8 cellular contexts compared by ENCODE assay signal in genomic region chr1:109396971-109397370, GRCh38. TPM values are rescaled to one million over a fixed set of nuclear protein-coding genes. Genes with fewer than 3 reads are reported as not detected.
A peak's percentile ranks its signal among the peaks of the same experiment; 100 is the strongest.
DNase-seq lines count a peak whose midpoint lies in the region; ATAC-seq and TF ChIP-seq lines count a peak whose summit lies in the region.

No MANE protein-coding gene starts in this region.

- no peaks in the 10 kb centered on the region for H3K9me2 ChIP-seq in PC-9 (ENCODE audit: insufficient read depth)

- WGBS in esophagus muscularis mucosa = 4% methylated on average over 14 of the region's 14 CpGs
- 11% methylated on average over 14 of the region's 14 CpGs for WGBS in prostate gland

- peak overlapping the region; percentile 21; the same call in 1 of the 2 replicates for H2AFZ ChIP-seq in PC-9

- no TSS peak for BruUV-seq in PC-9 (replicated peaks; lab: Mats Ljungman, UMichigan)

- H3K36me3 ChIP-seq in PC-9 (ENCODE audit: low read depth) (peaks cover 6% of the 10 kb centered on the region), esophagus muscularis mucosa (peaks cover 0 to 14% (median 12%) of the 10 kb centered on the region in 4 donors), prostate gland (no peaks in the 10 kb centered on the region)

- H3K4me3 ChIP-seq in PC-9 = peak overlapping the region; percentile 69; the same call in 1 of the 2 replicates
- peak overlapping the region; percentile 67 to 92 (median 78) for H3K4me3 ChIP-seq in esophagus muscularis mucosa
- H3K4me3 ChIP-seq in prostate gland = peak overlapping the region; percentile 61 to 79

- CTCF ChIA-PET in PC-9 (lab: Charles Lee) = interaction anchor here (1.7 kb wide), 1 partner anchor 196 kb away, joined by 4 read pairs; no protein-coding TSS in a partner anchor

- H3K27me3 ChIP-seq in PC-9 (ENCODE audit: insufficient read depth, low read depth) (no peaks in the 10 kb centered on the region), esophagus muscularis mucosa (no peaks in the 10 kb centered on the region), prostate gland (replicated peaks; ENCODE audit: insufficient read depth) (no peaks in the 10 kb centered on the region)

- no peaks in the 10 kb centered on the region for H4K20me1 ChIP-seq in PC-9 (ENCODE audit: insufficient read depth)

- intact Hi-C loops in PC-9 (cut with micrococcal nuclease; ENCODE audit: unreplicated experiment) (no loop called here), esophagus muscularis mucosa (cut with DNase I) (no loop called here), prostate gland (cut with DNase I) (no loop called here)

- no peak for TF ChIP-seq CTCF in PC-9 (conservative IDR thresholded peaks at IDR 0.05)
- no peak for TF ChIP-seq CTCF in esophagus muscularis mucosa (IDR thresholded peaks at IDR 0.05)
- no peak for TF ChIP-seq CTCF in prostate gland (IDR thresholded peaks at IDR 0.05)

- H3K79me2 ChIP-seq in PC-9 (ENCODE audit: low read depth) = peaks cover 31% of the 10 kb centered on the region

- no peak for ATAC-seq in HG02610 (IDR thresholded peaks at IDR 0.05; ENCODE audit: unreplicated experiment)
- no peak for ATAC-seq in GM21786 (IDR thresholded peaks at IDR 0.05; ENCODE audit: unreplicated experiment)

- POLR2A ChIA-PET in PC-9 (lab: Charles Lee; ENCODE audit: unreplicated experiment) = interaction anchor here (0.6 kb wide), 1 partner anchor 312 kb away, joined by 10 read pairs; no protein-coding TSS in a partner anchor

- H3F3A ChIP-seq in PC-9 (ENCODE audit: insufficient read depth, low read depth) = peaks cover 40% of the 10 kb centered on the region

- TF ChIP-seq POLR2A in esophagus muscularis mucosa (IDR thresholded peaks at IDR 0.05; ENCODE audit: low read depth) = peak; percentile 8
- TF ChIP-seq POLR2A in prostate gland (IDR thresholded peaks at IDR 0.05) = no peak

- no peak for TF ChIP-seq EP300 in esophagus muscularis mucosa (IDR thresholded peaks at IDR 0.05)

- DNase-seq in NCI-H2107 treated with DMSO at 0.1 percent for 48 hours (lab: John Stamatoyannopoulos, UW; ENCODE audit: unreplicated experiment) = peak; percentile 21
- no peak for DNase-seq in NCI-H2107 (lab: John Stamatoyannopoulos, UW)
- peak in 1 of 2 experiments; percentile 35 for DNase-seq in PC-9
- DNase-seq in esophagus muscularis mucosa (ENCODE audit: extremely low spot score) = no peak
- DNase-seq in prostate gland (ENCODE audit: low spot score) = no peak
- no peak for DNase-seq in foreskin melanocyte

- no peaks in the 10 kb centered on the region for H3K9me3 ChIP-seq in PC-9 (ENCODE audit: insufficient read depth, low read depth)
- no peaks in the 10 kb centered on the region for H3K9me3 ChIP-seq in esophagus muscularis mucosa
- H3K9me3 ChIP-seq in prostate gland = no peaks in the 10 kb centered on the region

- H3K4me1 ChIP-seq in PC-9 (replicated peaks; ENCODE audit: insufficient read depth) = peaks cover 44% of the 10 kb centered on the region
- H3K4me1 ChIP-seq in esophagus muscularis mucosa = peaks cover 47 to 65% (median 61%) of the 10 kb centered on the region in 4 donors
- peaks cover 21% of the 10 kb centered on the region for H3K4me1 ChIP-seq in prostate gland (replicated peaks)

- H3K27ac ChIP-seq in PC-9 (no peak overlapping the region), esophagus muscularis mucosa (replicated peaks in 1 of 4) (peak overlapping the region; percentile 82 to 95 (median 90)), prostate gland (peak overlapping the region; percentile 51 to 72)

- H3K4me2 ChIP-seq in PC-9 = peak overlapping the region; percentile 89

RNA-seq across cellular contexts. Expression of gene SORT1, which starts 0.7 kb away (rescaled TPM):
- 25.7 and 27.9 TPM in 2 replicates for total RNA-seq in PC-9 (2021)
- total RNA-seq in esophagus muscularis mucosa = 100 to 1,000 TPM in 3 of 4 donors, 10 to 100 TPM in 1; 92.6 to 136 (median 134) TPM
- total RNA-seq in prostate gland = 100 to 1,000 TPM in 1 of 2 donors, 10 to 100 TPM in 1; 34.0 to 164 TPM

RNA-seq across cellular contexts. Expression of gene PSMA5, which starts 29.3 kb away (rescaled TPM):
- total RNA-seq in PC-9 (2021) (168 and 172 TPM in 2 replicates), esophagus muscularis mucosa (10 to 100 TPM; 15.8 to 29.8 (median 27.4) TPM), prostate gland (10 to 100 TPM; 24.6 to 31.8 TPM)
